ENCODE assay signal across 10 cellular contexts in the genomic region with DNA sequence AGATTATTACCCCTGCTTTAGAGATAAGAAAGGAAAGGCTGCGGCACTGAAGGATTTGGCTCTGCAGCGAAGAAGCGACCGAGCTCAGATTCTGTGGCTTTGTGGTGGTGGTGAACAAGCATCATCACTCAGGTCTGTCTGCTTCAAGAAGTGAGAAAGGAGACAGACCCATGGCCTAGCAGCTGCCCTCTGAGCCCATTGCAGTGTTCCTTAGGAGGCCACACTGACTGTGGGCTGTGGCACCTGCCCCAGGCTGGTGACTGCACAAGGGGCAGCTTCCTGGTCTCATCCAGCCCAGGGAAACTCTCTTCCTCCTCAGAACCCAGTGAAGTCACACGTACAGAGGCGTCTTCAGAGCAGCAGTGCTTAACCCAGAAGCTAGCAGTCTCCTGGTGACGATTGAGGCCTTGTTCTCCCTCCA. TPM values are rescaled to one million over a fixed set of nuclear protein-coding genes. Genes with fewer than 3 reads are reported as not detected.
DNase-seq lines count a peak whose midpoint lies in the region; ATAC-seq lines count a peak whose summit lies in the region.
"Had no signal": no experiment of that assay in that cellular context is flagged by ENCODE, and none has a peak within 500 bp of the region (broad histone marks: within the 10 kb centered on the region; RNA-seq: fewer than 3 reads in every experiment).

No MANE protein-coding gene starts in this region.

- DNase-seq in activated CD4-positive, alpha-beta T cell treated with anti-CD3 and anti-CD28 coated beads for 36 hours = peak; percentile 67
- DNase-seq in activated CD4-positive, alpha-beta T cell treated with anti-CD3 and anti-CD28 coated beads for 1 hour = no peak
- peak; percentile 16 for DNase-seq in activated naive CD4-positive, alpha-beta T cell treated with Interleukin-2 at 50 U/mL for 16 hours
- DNase-seq in left colon (no peak), substantia nigra (lab: John Stamatoyannopoulos, UW) (peak in 2 of 49 donors; percentile 61 to 65), middle frontal gyrus (ENCODE audit: extremely low spot score, low spot score) (no peak), H4 (ENCODE audit: low spot score) (no peak), GM03348 (ENCODE audit: low spot score) (no peak)
- DNase-seq: 8988T had no signal

- ATAC-seq in activated CD4-positive, alpha-beta T cell treated with anti-CD3 and anti-CD28 coated beads for 36 hours = peak; percentile 8
- peak; percentile 47 for ATAC-seq in left colon

- H3K4me1 Mint-ChIP-seq in activated CD4-positive, alpha-beta T cell treated with anti-CD3 and anti-CD28 coated beads for 36 hours = peaks cover 51% of the 10 kb centered on the region

- no peaks in the 10 kb centered on the region for H3K27me3 Mint-ChIP-seq in activated CD4-positive, alpha-beta T cell treated with anti-CD3 and anti-CD28 coated beads for 36 hours

- POLR2A ChIA-PET in activated CD4-positive, alpha-beta T cell treated with anti-CD3 and anti-CD28 coated beads for 36 hours (lab: Charles Lee) = interaction anchor here (0.6 kb wide), 1 partner anchor 48 kb away, joined by 3 read pairs; no protein-coding TSS in a partner anchor

- peak overlapping the region; percentile 95 for H3K27ac ChIP-seq in substantia nigra (ENCODE audit: low read depth, low read length, poor library complexity, severe bottlenecking)
- H3K27ac ChIP-seq: KMS-11 had no signal

- peak overlapping the region; percentile 77 for H3K27ac Mint-ChIP-seq in activated CD4-positive, alpha-beta T cell treated with anti-CD3 and anti-CD28 coated beads for 36 hours

- intact Hi-C loops in activated CD4-positive, alpha-beta T cell treated with anti-CD3 and anti-CD28 coated beads for 36 hours (cut with DNase I, micrococcal nuclease) = loop anchor here in 1 of 2 experiments (5.0 kb wide), 5 partner anchors 208 to 943 kb away; partner anchors contain the start of genes ERCC3, GYPC, IWS1 and SAP130
- intact Hi-C loops in left colon (cut with DNase I, micrococcal nuclease) = no loop called here

- H3K36me3 Mint-ChIP-seq in activated CD4-positive, alpha-beta T cell treated with anti-CD3 and anti-CD28 coated beads for 36 hours (ENCODE audit: low read depth) = no peaks in the 10 kb centered on the region

- H3K4me3 Mint-ChIP-seq in activated CD4-positive, alpha-beta T cell treated with anti-CD3 and anti-CD28 coated beads for 36 hours = no peak overlapping the region

- no peaks in the 10 kb centered on the region for H3K9me3 Mint-ChIP-seq in activated CD4-positive, alpha-beta T cell treated with anti-CD3 and anti-CD28 coated beads for 36 hours (ENCODE audit: low read depth)

- CTCF ChIA-PET in activated CD4-positive, alpha-beta T cell treated with anti-CD3 and anti-CD28 coated beads for 36 hours (lab: Charles Lee) = interaction anchor here (0.6 to 2.4 kb wide), 2 partner anchors 16 to 396 kb away, joined by 3 to 11 read pairs; no protein-coding TSS in a partner anchor

RNA-seq across cellular contexts. Expression of gene BIN1, which starts 22.3 kb away (rescaled TPM):
- 10 to 100 TPM; 65.2 to 71.0 TPM for total RNA-seq in activated CD4-positive, alpha-beta T cell treated with anti-CD3 and anti-CD28 coated beads for 36 hours
- total RNA-seq in left colon = 10 to 100 TPM; 34.3 to 37.2 TPM
- total RNA-seq in H4 (2014; rRNA removed; shearing (Covaris generic)) = 60.0 and 61.7 TPM in 2 replicates

Comparison
In these comparisons a context has a peak if more than half of its experiments do, and no peak if none do; other contexts are left out.
1. DNase-seq: peak in activated CD4-positive, alpha-beta T cell treated with anti-CD3 and anti-CD28 coated beads for 36 hours (single experiment) and activated naive CD4-positive, alpha-beta T cell treated with Interleukin-2 at 50 U/mL for 16 hours (single experiment); none in activated CD4-positive, alpha-beta T cell treated with anti-CD3 and anti-CD28 coated beads for 1 hour (single experiment), left colon (0 of 2), middle frontal gyrus (single experiment), H4 (single experiment) and GM03348 (single experiment).